In the genomic region with DNA sequence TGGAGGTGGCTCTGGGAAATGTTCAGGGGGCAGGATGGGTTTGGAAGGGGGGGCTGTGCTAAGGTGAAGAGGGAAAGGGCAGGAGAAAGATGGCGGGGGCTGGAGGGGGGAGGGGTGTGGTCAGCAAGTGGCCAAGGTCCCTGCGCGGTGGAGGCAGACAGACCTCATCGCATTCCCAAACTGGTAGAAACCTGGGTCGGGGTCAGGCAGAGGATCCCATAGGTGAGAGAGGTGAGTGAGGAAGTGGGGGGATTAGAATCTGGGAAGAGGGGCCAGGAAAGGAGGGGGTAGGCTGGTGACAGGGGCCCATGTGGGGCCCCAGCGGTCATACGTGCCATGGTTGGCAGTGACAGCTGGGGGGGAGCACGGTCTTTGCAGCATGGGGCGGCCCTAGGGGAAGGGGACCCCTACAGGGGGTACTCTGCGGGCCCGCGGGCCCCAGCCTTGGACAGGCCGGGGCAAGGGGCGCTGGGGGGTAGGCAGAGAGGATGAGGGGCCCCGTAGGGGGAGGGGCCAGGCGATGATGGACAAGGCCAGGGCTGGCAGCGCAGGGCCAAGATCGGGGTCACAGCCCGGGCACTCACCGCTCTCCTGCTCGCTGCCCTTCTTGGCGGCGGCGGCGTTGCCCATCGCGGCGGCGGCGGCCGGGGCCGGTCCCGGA, we compare ENCODE assay signal across 7 cellular contexts.
A peak's percentile ranks its signal among the peaks of the same experiment; 100 is the strongest.
DNase-seq lines count a peak whose midpoint lies in the region; ATAC-seq lines count a peak whose summit lies in the region.

No MANE protein-coding gene starts in this region.

- peak overlapping the region; percentile 84 for H3K27ac Mint-ChIP-seq in stimulated activated effector memory CD8-positive, alpha-beta T cell treated with anti-CD3 and anti-CD28 coated beads, Interleukin-12 subunit alpha, Interleukin-12 subunit beta, amount 100 ng/mL, for 72 hours

- H3K9ac ChIP-seq in HUES48 (ENCODE audit: low read depth, low read length) = no peak overlapping the region
- peak overlapping the region; percentile 88 for H3K9ac ChIP-seq in adipocyte (ENCODE audit: low read length)
- H3K9ac ChIP-seq in iPS-18a (ENCODE audit: low read length) = no peak overlapping the region

- peaks cover 17% of the 10 kb centered on the region for H3K36me3 Mint-ChIP-seq in stimulated activated effector memory CD8-positive, alpha-beta T cell treated with anti-CD3 and anti-CD28 coated beads, Interleukin-12 subunit alpha, Interleukin-12 subunit beta, amount 100 ng/mL, for 72 hours

- ATAC-seq in GM19455 (IDR thresholded peaks at IDR 0.05; ENCODE audit: unreplicated experiment) (peak; percentile 9), GM18907 (IDR thresholded peaks at IDR 0.05; ENCODE audit: unreplicated experiment) (no peak)
- peak; percentile 2 for ATAC-seq in stimulated activated effector memory CD8-positive, alpha-beta T cell treated with anti-CD3 and anti-CD28 coated beads, Interleukin-12 subunit alpha, Interleukin-12 subunit beta, amount 100 ng/mL, for 72 hours

- H3K4me3 ChIP-seq in HUES48 (ENCODE audit: low read depth, low read length) (peak overlapping the region; percentile 71), adipocyte (ENCODE audit: low read length) (peak overlapping the region; percentile 91), iPS-18a (ENCODE audit: low read length) (peak overlapping the region; percentile 65)

- no peaks in the 10 kb centered on the region for H3K9me3 ChIP-seq in HUES48 (ENCODE audit: control insufficient read depth, insufficient read depth, low read length)
- no peaks in the 10 kb centered on the region for H3K9me3 ChIP-seq in adipocyte (ENCODE audit: control insufficient read depth, low read length)
- no peaks in the 10 kb centered on the region for H3K9me3 ChIP-seq in iPS-18a (ENCODE audit: control insufficient read depth, low read depth, low read length)

- H3K4me3 Mint-ChIP-seq in stimulated activated effector memory CD8-positive, alpha-beta T cell treated with anti-CD3 and anti-CD28 coated beads, Interleukin-12 subunit alpha, Interleukin-12 subunit beta, amount 100 ng/mL, for 72 hours = peak overlapping the region; percentile 89

- H3K36me3 ChIP-seq in HUES48 (ENCODE audit: control insufficient read depth, insufficient read depth, low read length) (peaks cover 11% of the 10 kb centered on the region), adipocyte (ENCODE audit: control insufficient read depth, insufficient read depth, low read length, severe bottlenecking) (no peaks in the 10 kb centered on the region), iPS-18a (ENCODE audit: control insufficient read depth, low read depth, low read length) (no peaks in the 10 kb centered on the region)

- DNase-seq in adipocyte (ENCODE audit: low read depth) = peak; percentile 27
- peak in 1 of 2 donors; percentile 66 for DNase-seq in stimulated activated effector memory CD8-positive, alpha-beta T cell treated with anti-CD3 and anti-CD28 coated beads, Interleukin-12 subunit alpha, Interleukin-12 subunit beta, amount 100 ng/mL, for 72 hours (ENCODE audit: low spot score in 2 of 2)
- DNase-seq in stimulated activated CD4-positive, alpha-beta T cell treated with anti-CD3 and anti-CD28 coated beads, Interleukin-12 subunit alpha, Interleukin-12 subunit beta, amount 100 ng/mL, for 4 hours = no peak

- H3K27ac ChIP-seq in HUES48 (ENCODE audit: low read depth, low read length) (no peak overlapping the region), iPS-18a (ENCODE audit: low read length) (no peak overlapping the region)

- no peaks in the 10 kb centered on the region for H3K9me3 Mint-ChIP-seq in stimulated activated effector memory CD8-positive, alpha-beta T cell treated with anti-CD3 and anti-CD28 coated beads, Interleukin-12 subunit alpha, Interleukin-12 subunit beta, amount 100 ng/mL, for 72 hours

- H3K27me3 ChIP-seq in HUES48 (ENCODE audit: control insufficient read depth, insufficient read depth, low read length) = no peaks in the 10 kb centered on the region
- no peaks in the 10 kb centered on the region for H3K27me3 ChIP-seq in adipocyte (replicated peaks; ENCODE audit: control insufficient read depth, insufficient read depth, low read length)
- no peaks in the 10 kb centered on the region for H3K27me3 ChIP-seq in iPS-18a (ENCODE audit: control insufficient read depth, insufficient read depth, low read length)

- peaks cover 32% of the 10 kb centered on the region for H3K4me1 Mint-ChIP-seq in stimulated activated effector memory CD8-positive, alpha-beta T cell treated with anti-CD3 and anti-CD28 coated beads, Interleukin-12 subunit alpha, Interleukin-12 subunit beta, amount 100 ng/mL, for 72 hours

- H3K4me1 ChIP-seq in HUES48 (ENCODE audit: control insufficient read depth, insufficient read depth, low read length) (peaks cover 25% of the 10 kb centered on the region), adipocyte (ENCODE audit: control insufficient read depth, insufficient read depth, low read length) (peaks cover 60% of the 10 kb centered on the region), iPS-18a (ENCODE audit: control insufficient read depth, low read depth, low read length) (peaks cover 19% of the 10 kb centered on the region)
